In genomic region chr3:124634210-124635168, GRCh38 we compare ENCODE assay signal across 16 cellular contexts.
DNase-seq lines count a peak whose midpoint lies in the region; ATAC-seq and TF ChIP-seq lines count a peak whose summit lies in the region.
"Had no signal": no experiment of that assay in that cellular context is flagged by ENCODE, and none has a peak within 500 bp of the region (broad histone marks: within the 10 kb centered on the region; RNA-seq: fewer than 3 reads in every experiment).

No MANE protein-coding gene starts in this region.

- H3K4me1 Mint-ChIP-seq in Caco-2 (ENCODE audit: low read depth, unreplicated experiment) (peaks cover 74% of the 10 kb centered on the region), chondrocyte (ENCODE audit: low read depth) (no peaks in the 10 kb centered on the region)

- H3K36me3 ChIP-seq in Caco-2 (ENCODE audit: control insufficient read depth, insufficient read depth, low read length) = 0 out of 2 replicates have a peak, but pooled peaks cover 4% of the 10 kb centered on the region

- POLR2A ChIA-PET in Caco-2 (lab: Charles Lee) = interaction anchor here (1.1 kb wide), 1 partner anchor 50 kb away, joined by 3 read pairs; no protein-coding TSS in a partner anchor

- BruUV-seq in Caco-2 (replicated peaks; lab: Mats Ljungman, UMichigan) = TSS peak; percentile 80

- no peak overlapping the region for H3K27ac ChIP-seq in substantia nigra (ENCODE audit: low read depth, low read length, poor library complexity, severe bottlenecking)
- H3K27ac ChIP-seq: heart right ventricle had no signal

- H3K27me3 ChIP-seq in Caco-2 (replicated peaks; ENCODE audit: control insufficient read depth, insufficient read depth, low read length) = no peaks in the 10 kb centered on the region
- H3K27me3 ChIP-seq: heart right ventricle had no signal

- no peaks in the 10 kb centered on the region for H3K9me3 Mint-ChIP-seq in Caco-2 (ENCODE audit: unreplicated experiment)
- H3K9me3 Mint-ChIP-seq in chondrocyte (ENCODE audit: low read depth) = no peaks in the 10 kb centered on the region
- H3K9me3 Mint-ChIP-seq: brain had no signal

- TF ChIP-seq CTCF in Caco-2 (IDR thresholded peaks at IDR 0.05; ENCODE audit: insufficient read depth in 1 of 2, low read depth in 1 of 2, low read length in 1 of 2, severe bottlenecking in 1 of 2, unreplicated experiment in 1 of 2) = no peak
- no peak for TF ChIP-seq CTCF in chondrocyte (IDR thresholded peaks at IDR 0.05)

- ATAC-seq in GM19463 (IDR thresholded peaks at IDR 0.05; ENCODE audit: unreplicated experiment) = peak; percentile 50
- ATAC-seq in left lobe of liver = peak; percentile 26
- ATAC-seq: heart right ventricle had no signal

- H3K36me3 Mint-ChIP-seq in Caco-2 (ENCODE audit: insufficient read depth, unreplicated experiment) (peaks cover 52% of the 10 kb centered on the region), chondrocyte (ENCODE audit: low read depth) (peaks cover 12% of the 10 kb centered on the region)

- no peaks in the 10 kb centered on the region for H3K27me3 Mint-ChIP-seq in Caco-2 (ENCODE audit: insufficient read depth, unreplicated experiment)
- H3K27me3 Mint-ChIP-seq in chondrocyte (ENCODE audit: low read depth) = no peaks in the 10 kb centered on the region

- DNase-seq in Caco-2 (peak; percentile 40 to 77), HuH-7.5 (ENCODE audit: low spot score) (peak; percentile 44), left lobe of liver (ENCODE audit: low spot score) (no peak), SKM-1 (lab: John Stamatoyannopoulos, UW; ENCODE audit: unreplicated experiment) (no peak), cortex of kidney (lab: John Stamatoyannopoulos, UW) (no peak), chondrocyte (ENCODE audit: low spot score) (no peak), substantia nigra (lab: John Stamatoyannopoulos, UW) (no peak)
- DNase-seq: DMS79 treated with DMSO at 0.1 percent for 48 hours; heart right ventricle; IMR-90; NCI-H1436; NCI-H748 treated with DMSO at 0.1 percent for 48 hours; SHP77; stimulated activated CD4-positive, alpha-beta T cell treated with anti-CD3 and anti-CD28 coated beads, Interleukin-12 subunit alpha, Interleukin-12 subunit beta, amount 100 ng/mL, for 4 hours had no signal

- no peak overlapping the region for H3K4me3 ChIP-seq in Caco-2 (ENCODE audit: low read depth, low read length)
- H3K4me3 ChIP-seq: heart right ventricle had no signal

- no peaks in the 10 kb centered on the region for H3K9me3 ChIP-seq in Caco-2
- H3K9me3 ChIP-seq: heart right ventricle had no signal

- CTCF ChIA-PET in Caco-2 (lab: Charles Lee) = interaction anchor here (1.0 to 2.1 kb wide), 2 partner anchors 54 to 69 kb away, joined by 3 to 8 read pairs; no protein-coding TSS in a partner anchor

- H3K4me1 ChIP-seq in Caco-2 = peaks cover 96% of the 10 kb centered on the region

- intact Hi-C loops in Caco-2 (cut with micrococcal nuclease; ENCODE audit: unreplicated experiment) = loop anchor here (1.0 kb wide), 2 partner anchors 7 to 42 kb away; no protein-coding TSS in a partner anchor

- H3K4me3 Mint-ChIP-seq in Caco-2 (ENCODE audit: unreplicated experiment) (peak overlapping the region; percentile 45), chondrocyte (ENCODE audit: unreplicated experiment) (no peak overlapping the region)

- peak overlapping the region; percentile 76 for H3K27ac Mint-ChIP-seq in Caco-2 (ENCODE audit: unreplicated experiment)
- no peak overlapping the region for H3K27ac Mint-ChIP-seq in chondrocyte (ENCODE audit: unreplicated experiment)

Comparison
In these comparisons a context has a peak if more than half of its experiments do, and no peak if none do; other contexts are left out.
1. DNase-seq: peak in Caco-2 (2 of 2) and HuH-7.5 (single experiment); none in left lobe of liver (single experiment), SKM-1 (single experiment), cortex of kidney (single experiment), chondrocyte (single experiment) and substantia nigra (0 of 49).